Comparison of ENCODE assay signal across 8 cellular contexts in genomic region chr22:29700949-29701927, GRCh38. TPM values are rescaled to one million over a fixed set of nuclear protein-coding genes. Genes with fewer than 3 reads are reported as not detected.
DNase-seq lines count a peak whose midpoint lies in the region; ATAC-seq, FAIRE-seq and TF ChIP-seq lines count a peak whose summit lies in the region.

No MANE protein-coding gene starts in this region.

- peak overlapping the region; percentile 15 for H3K4me3 Mint-ChIP-seq in activated naive CD4-positive, alpha-beta T cell treated with anti-CD3 and anti-CD28 coated beads, Interleukin-2, amount 10 ng/mL, durations not matched to agents 7 days and 5 days

- no peak overlapping the region for H3K9ac ChIP-seq in kidney (ENCODE audit: low read length in 2 of 2)

- no peak for TF ChIP-seq POLR2A in spleen (IDR thresholded peaks at IDR 0.05)

- H3K27me3 Mint-ChIP-seq in activated naive CD4-positive, alpha-beta T cell treated with anti-CD3 and anti-CD28 coated beads, Interleukin-2, amount 10 ng/mL, durations not matched to agents 7 days and 5 days = peaks cover 14% of the 10 kb centered on the region

- peaks cover 27% of the 10 kb centered on the region for H3K4me1 Mint-ChIP-seq in activated naive CD4-positive, alpha-beta T cell treated with anti-CD3 and anti-CD28 coated beads, Interleukin-2, amount 10 ng/mL, durations not matched to agents 7 days and 5 days

- H3K9me3 Mint-ChIP-seq in activated naive CD4-positive, alpha-beta T cell treated with anti-CD3 and anti-CD28 coated beads, Interleukin-2, amount 10 ng/mL, durations not matched to agents 7 days and 5 days = no peaks in the 10 kb centered on the region

- H3K27ac ChIP-seq in kidney (ENCODE audit: low read depth in 2 of 2, low read length in 2 of 2) (no peak overlapping the region), spleen (no peak overlapping the region)

- H3K36me3 ChIP-seq in mucosa of descending colon (ENCODE audit: low read depth) = no peaks in the 10 kb centered on the region
- H3K36me3 ChIP-seq in kidney (ENCODE audit: control insufficient read depth in 1 of 2, insufficient read depth in 2 of 2, low read length in 2 of 2) = no peaks in the 10 kb centered on the region
- H3K36me3 ChIP-seq in spleen = peaks cover 0 to 24% (median 3%) of the 10 kb centered on the region in 6 donors

- DNase-seq in activated naive CD4-positive, alpha-beta T cell treated with Interleukin-2 at 50 U/mL for 16 hours = peak; percentile 8
- DNase-seq in activated naive CD4-positive, alpha-beta T cell treated with anti-CD3 and anti-CD28 coated beads, Interleukin-2, amount 50 U/mL, for 16 hours = no peak
- DNase-seq in NCI-H2029 (lab: John Stamatoyannopoulos, UW) (peak; percentile 62), mucosa of descending colon (peak in 2 of 3 donors; percentile 32 to 41), kidney (no peak), spleen (no peak)
- peak; percentile 65 for DNase-seq in activated naive CD4-positive, alpha-beta T cell treated with anti-CD3 and anti-CD28 coated beads, Interleukin-2, amount 10 ng/mL, durations not matched to agents 7 days and 5 days
- DNase-seq in NK-92 treated with Interleukin-12 subunit alpha and Interleukin-12 subunit beta, amount 100 ng/mL, for 24 hours (lab: John Stamatoyannopoulos, UW) = no peak

- CTCF ChIA-PET in activated naive CD4-positive, alpha-beta T cell treated with anti-CD3 and anti-CD28 coated beads, Interleukin-2, amount 10 ng/mL, durations not matched to agents 7 days and 5 days (lab: Charles Lee) = interaction anchor here (0.8 to 3.3 kb wide), 11 partner anchors 8 to 387 kb away, joined by 3 to 11 read pairs (median 4); no protein-coding TSS in a partner anchor

- peaks cover 10% of the 10 kb centered on the region for H3K4me1 ChIP-seq in mucosa of descending colon (ENCODE audit: low read depth)
- H3K4me1 ChIP-seq in kidney (ENCODE audit: control insufficient read depth in 1 of 2, insufficient read depth in 1 of 2, low read depth in 1 of 2, low read length in 2 of 2) = peaks cover 0 to 6% of the 10 kb centered on the region in 2 donors
- peaks cover 0 to 48% (median 17%) of the 10 kb centered on the region in 6 donors for H3K4me1 ChIP-seq in spleen

- WGBS in spleen, 5 donors = 41 to 49% (median 42%) methylated on average over 20 to 21 of the region's 21 CpGs

- peak overlapping the region; percentile 87 for H3K27ac Mint-ChIP-seq in activated naive CD4-positive, alpha-beta T cell treated with anti-CD3 and anti-CD28 coated beads, Interleukin-2, amount 10 ng/mL, durations not matched to agents 7 days and 5 days

- peaks cover 0 to 24% (median 7%) of the 10 kb centered on the region in 7 donors for H3K27me3 ChIP-seq in spleen (replicated peaks in 1 of 7)

- TF ChIP-seq CTCF in mucosa of descending colon (IDR thresholded peaks at IDR 0.05) (no peak), kidney (IDR thresholded peaks at IDR 0.05; ENCODE audit: borderline replicate concordance, extremely low read depth, insufficient read depth) (no peak), spleen (IDR thresholded peaks at IDR 0.05 in 8 of 11, conservative IDR thresholded peaks at IDR 0.05 in 3 of 11) (no peak)

- no peak for FAIRE-seq in kidney (lab: Jason Lieb, UNC)

- intact Hi-C loops in mucosa of descending colon (cut with DNase I, micrococcal nuclease) = no loop called here
- intact Hi-C loops in kidney (cut with DNase I) = no loop called here
- intact Hi-C loops in spleen (cut with DNase I; ENCODE audit: low total_unique reads) = no loop called here

- peak; percentile 76 for ATAC-seq in mucosa of descending colon

- peaks cover 10% of the 10 kb centered on the region for H3K36me3 Mint-ChIP-seq in activated naive CD4-positive, alpha-beta T cell treated with anti-CD3 and anti-CD28 coated beads, Interleukin-2, amount 10 ng/mL, durations not matched to agents 7 days and 5 days

- H3K4me3 ChIP-seq in mucosa of descending colon (no peak overlapping the region), kidney (ENCODE audit: low read length in 2 of 2) (no peak overlapping the region), spleen (no peak overlapping the region)

- H3K9me3 ChIP-seq in mucosa of descending colon (no peaks in the 10 kb centered on the region), kidney (ENCODE audit: control insufficient read depth in 1 of 2, low read length in 2 of 2) (no peaks in the 10 kb centered on the region), spleen (no peaks in the 10 kb centered on the region)

RNA-seq across cellular contexts. Expression of gene CABP7, which starts 18.6 kb away (rescaled TPM):
- under 1 TPM in 2 of 3 donors, not detected in 1; 0.19 to 0.41 TPM for total RNA-seq in mucosa of descending colon
- 0.06 TPM for total RNA-seq in kidney
- polyA plus RNA-seq in kidney (ENCODE audit: insufficient read depth, low read depth, low replicate concordance) = not detected
- under 1 TPM in 3 of 7 donors, not detected in 4; 0.15 to 0.37 (median 0.19) TPM for total RNA-seq in spleen
- under 1 TPM in 2 of 3 donors, not detected in 1; 0.04 to 0.06 TPM for polyA plus RNA-seq in spleen

Comparison
In these comparisons a context has a peak if more than half of its experiments do, and no peak if none do; other contexts are left out.
1. DNase-seq: peak in activated naive CD4-positive, alpha-beta T cell treated with Interleukin-2 at 50 U/mL for 16 hours (single experiment), NCI-H2029 (single experiment), activated naive CD4-positive, alpha-beta T cell treated with anti-CD3 and anti-CD28 coated beads, Interleukin-2, amount 10 ng/mL, durations not matched to agents 7 days and 5 days (single experiment) and mucosa of descending colon (2 of 3); none in activated naive CD4-positive, alpha-beta T cell treated with anti-CD3 and anti-CD28 coated beads, Interleukin-2, amount 50 U/mL, for 16 hours (single experiment), kidney (single experiment), NK-92 treated with Interleukin-12 subunit alpha and Interleukin-12 subunit beta, amount 100 ng/mL, for 24 hours (single experiment) and spleen (single experiment).